In genomic region chr11:8715501-8715900, GRCh38 we compare ENCODE assay signal across 20 cellular contexts. TPM values are rescaled to one million over a fixed set of nuclear protein-coding genes. Genes with fewer than 3 reads are reported as not detected.
DNase-seq lines count a peak whose midpoint lies in the region; FAIRE-seq and TF ChIP-seq lines count a peak whose summit lies in the region.
"Had no signal": no experiment of that assay in that cellular context is flagged by ENCODE, and none has a peak within 500 bp of the region (broad histone marks: within the 10 kb centered on the region; RNA-seq: fewer than 3 reads in every experiment).

No MANE protein-coding gene starts in this region.

- no peak overlapping the region for H2BK120ac ChIP-seq in mesendoderm (ENCODE audit: low read depth, low read length)

- H4K8ac ChIP-seq in mesendoderm (ENCODE audit: low read depth, low read length), result no peak overlapping the region

- H3K27ac ChIP-seq in dorsolateral prefrontal cortex, result peak overlapping the region in 32 of 59 donors; percentile 2 to 83 (median 44)
- H3K27ac ChIP-seq in mesendoderm (ENCODE audit: low read depth, low read length), result no peak overlapping the region
- H3K27ac ChIP-seq in stomach smooth muscle (ENCODE audit: low read length), result peak overlapping the region; percentile 94
- peak overlapping the region in 1 of 2 donors; percentile 2 for H3K27ac ChIP-seq in small intestine (ENCODE audit: low read depth in 1 of 2, low read length in 1 of 2)
- H3K27ac ChIP-seq: parathyroid adenoma had no signal

- no peak for TF ChIP-seq CTCF in dorsolateral prefrontal cortex (IDR thresholded peaks at IDR 0.05 in 54 of 56, conservative IDR thresholded peaks at IDR 0.05 in 2 of 56; ENCODE audit: low read depth in 1 of 56, partially characterized antibody in 56 of 56)

- H3K9ac ChIP-seq in mesendoderm (ENCODE audit: low read length) (no peak overlapping the region), stomach smooth muscle (ENCODE audit: low read length in 2 of 2) (no peak overlapping the region)
- H3K9ac ChIP-seq: parathyroid adenoma, SK-N-SH had no signal

- no peak overlapping the region for H4K5ac ChIP-seq in mesendoderm (ENCODE audit: low read length)

- peak overlapping the region; percentile 31 for H2AK5ac ChIP-seq in mesendoderm (ENCODE audit: low read length)

- peak overlapping the region; percentile 5 for H3K18ac ChIP-seq in mesendoderm (ENCODE audit: low read length)

- H3K9me3 ChIP-seq in stomach smooth muscle (ENCODE audit: control insufficient read depth in 2 of 2, low read length in 2 of 2) (no peaks in the 10 kb centered on the region), small intestine (ENCODE audit: control insufficient read depth, low read depth) (no peaks in the 10 kb centered on the region)
- H3K9me3 ChIP-seq: body of pancreas, SK-N-SH had no signal

- H3K56ac ChIP-seq in mesendoderm (ENCODE audit: low read length), result peak overlapping the region; percentile 60

- H2BK15ac ChIP-seq in mesendoderm (replicated peaks; ENCODE audit: low read depth), result no peak overlapping the region

- no peak overlapping the region for H3K4me3 ChIP-seq in dorsolateral prefrontal cortex
- H3K4me3 ChIP-seq in mesendoderm (ENCODE audit: low read length), result no peak overlapping the region
- no peak overlapping the region for H3K4me3 ChIP-seq in stomach smooth muscle (ENCODE audit: low read length in 2 of 2)
- no peak overlapping the region for H3K4me3 ChIP-seq in small intestine (ENCODE audit: low read depth in 1 of 2, low read length in 2 of 2)
- H3K4me3 ChIP-seq in H7 (ENCODE audit: insufficient read depth, low read depth, low read length), result no peak overlapping the region
- H3K4me3 ChIP-seq: body of pancreas had no signal

- DNase-seq in MV-4-11 (lab: John Stamatoyannopoulos, UW), result peak; percentile 49
- peak in 1 of 10 donors; percentile 41 for DNase-seq in dorsolateral prefrontal cortex
- no peak for DNase-seq in mesendoderm
- no peak for DNase-seq in small intestine
- no peak for DNase-seq in activated T-cell treated with anti-CD3 and anti-CD28 coated beads, Interleukin-2, amount 50 U/mL, for 1 hour
- DNase-seq in H7, result no peak
- no peak for DNase-seq in NOMO-1 treated with dmso at 0.1 percent for 144 hours (lab: John Stamatoyannopoulos, UW; ENCODE audit: unreplicated experiment)
- DNase-seq: activated gamma-delta T cell treated with Interleukin-2 at 50 U/mL for 16 hours; body of pancreas; DMS 273 treated with DMSO at 0.1 percent for 48 hours; effector memory CD8-positive, alpha-beta T cell; foreskin melanocyte; KBM-7; midbrain; NCI-H1417; NCI-H446; SK-N-SH; stimulated activated CD4-positive, alpha-beta T cell treated with anti-CD3 and anti-CD28 coated beads, Interleukin-4, amount 100 ng/mL, for 1 hour had no signal

- no peaks in the 10 kb centered on the region for H3K27me3 ChIP-seq in dorsolateral prefrontal cortex
- no peaks in the 10 kb centered on the region for H3K27me3 ChIP-seq in mesendoderm (ENCODE audit: insufficient read depth, low read length, poor library complexity)
- H3K27me3 ChIP-seq in stomach smooth muscle (ENCODE audit: control insufficient read depth in 1 of 2, insufficient read depth in 2 of 2, low read length in 2 of 2), result no peaks in the 10 kb centered on the region
- H3K27me3 ChIP-seq in small intestine (ENCODE audit: control insufficient read depth in 2 of 2, insufficient read depth in 2 of 2, low read length in 2 of 2), result no peaks in the 10 kb centered on the region
- H3K27me3 ChIP-seq in H7 (ENCODE audit: control insufficient read depth, insufficient read depth, low read length), result no peaks in the 10 kb centered on the region
- H3K27me3 ChIP-seq: body of pancreas had no signal

- no peaks in the 10 kb centered on the region for H3K79me1 ChIP-seq in mesendoderm (ENCODE audit: low read length)

- WGBS in mesendoderm (ENCODE audit: extremely low coverage, insufficient coverage, low lambda C conversion rate), result no CpG with 5 or more reads among the region's 15 CpGs
- WGBS in small intestine, 3 donors, result 83 to 96% (median 88%) methylated on average over 13 to 15 of the region's 15 CpGs

- H3K23ac ChIP-seq in mesendoderm (ENCODE audit: low read length), result no peak overlapping the region

- intact Hi-C loops in dorsolateral prefrontal cortex (cut with DNase I), result no loop called here

- H3K4me1 ChIP-seq in mesendoderm (ENCODE audit: control insufficient read depth, low read depth, low read length) (peaks cover 29% of the 10 kb centered on the region), stomach smooth muscle (ENCODE audit: control insufficient read depth, insufficient read depth, low read length) (peaks cover 68% of the 10 kb centered on the region), small intestine (ENCODE audit: control insufficient read depth in 2 of 2, insufficient read depth in 1 of 2, low read depth in 1 of 2, low read length in 1 of 2) (peaks cover 0 to 3% of the 10 kb centered on the region in 2 donors)
- H3K4me1 ChIP-seq: parathyroid adenoma had no signal

- no peaks in the 10 kb centered on the region for H3K79me2 ChIP-seq in mesendoderm (ENCODE audit: control insufficient read depth, insufficient read depth, low read length)
- H3K79me2 ChIP-seq: parathyroid adenoma had no signal

- H2BK5ac ChIP-seq in mesendoderm (ENCODE audit: low read length), result peak overlapping the region; percentile 38

- H3K4me2 ChIP-seq in mesendoderm (ENCODE audit: low read length), result no peak overlapping the region
- H3K4me2 ChIP-seq: SK-N-SH had no signal

- no peak overlapping the region for H3K4ac ChIP-seq in mesendoderm (ENCODE audit: low read depth, low read length)

- H3K36me3 ChIP-seq in mesendoderm (ENCODE audit: control insufficient read depth, insufficient read depth, low read length), result peaks cover 2% of the 10 kb centered on the region
- peaks cover 35 to 44% of the 10 kb centered on the region in 2 donors for H3K36me3 ChIP-seq in stomach smooth muscle (ENCODE audit: control insufficient read depth in 2 of 2, insufficient read depth in 2 of 2, low read length in 2 of 2)
- H3K36me3 ChIP-seq in small intestine (ENCODE audit: control insufficient read depth in 2 of 2, insufficient read depth in 2 of 2, low read length in 2 of 2), result no peaks in the 10 kb centered on the region
- peaks cover 3% of the 10 kb centered on the region for H3K36me3 ChIP-seq in H7 (replicated peaks; ENCODE audit: control insufficient read depth, insufficient read depth, low read length)

- no peak for FAIRE-seq in small intestine (lab: Jason Lieb, UNC)

RNA-seq across cellular contexts. Expression of gene RPL27A, which starts 32.9 kb away (rescaled TPM):
- total RNA-seq in dorsolateral prefrontal cortex, result 100 to 1,000 TPM; 155 to 321 (median 208) TPM
- polyA plus RNA-seq in mesendoderm (2013, experiment 1 of 2), result 2,670 TPM
- polyA plus RNA-seq in mesendoderm (2013, experiment 2 of 2), result 2,699 TPM
- polyA plus RNA-seq in small intestine, result 1,000 to 10,000 TPM; 2,503 to 4,316 (median 3,232) TPM
- total RNA-seq in H7 (2014; rRNA removed; shearing (Covaris generic)), result 901 and 1,070 TPM in 2 replicates

RNA-seq across cellular contexts. Expression of gene TRIM66, which starts 33.0 kb away (rescaled TPM):
- total RNA-seq in dorsolateral prefrontal cortex, result 10 to 100 TPM in 119 of 120 experiments, 1 to 10 TPM in 1; 9.2 to 31.7 (median 18.5) TPM
- polyA plus RNA-seq in mesendoderm (2013, experiment 1 of 2), result 0.79 TPM
- polyA plus RNA-seq in mesendoderm (2013, experiment 2 of 2), result 0.87 TPM
- 1 to 10 TPM; 1.4 to 4.9 (median 3.1) TPM for polyA plus RNA-seq in small intestine
- total RNA-seq in H7 (2014; rRNA removed; shearing (Covaris generic)), result 0.83 and 0.96 TPM in 2 replicates
